ENCODE assay signal across 15 cellular contexts in genomic region chr4:8762951-8763735, GRCh38.
"Had no signal": no experiment of that assay in that cellular context is flagged by ENCODE, and none has a peak within 500 bp of the region (broad histone marks: within the 10 kb centered on the region; RNA-seq: fewer than 3 reads in every experiment).

No MANE protein-coding gene starts in this region.

- H3K27me3 ChIP-seq: brain microvascular endothelial cell had no signal

- H3K9me3 Mint-ChIP-seq: activated naive CD4-positive, alpha-beta T cell treated with anti-CD3 and anti-CD28 coated beads, Interleukin-2, amount 50 U/mL, for 24 hours; type B pancreatic cell had no signal

- H3K4me1 Mint-ChIP-seq: activated naive CD4-positive, alpha-beta T cell treated with anti-CD3 and anti-CD28 coated beads, Interleukin-2, amount 50 U/mL, for 24 hours had no signal

- ATAC-seq: esophagus mucosa, left lobe of liver, sciatic nerve had no signal

- H3K36me3 Mint-ChIP-seq: activated naive CD4-positive, alpha-beta T cell treated with anti-CD3 and anti-CD28 coated beads, Interleukin-2, amount 50 U/mL, for 24 hours; type B pancreatic cell had no signal

- FAIRE-seq: endometrium had no signal

- DNase-seq: activated CD4-positive, alpha-beta T cell treated with anti-CD3 and anti-CD28 coated beads, Interleukin-2, amount 50 U/mL, for 48 hours; activated CD4-positive, CD25-positive, alpha-beta regulatory T cell treated with anti-CD3 and anti-CD28 coated beads, Interleukin-2, amount 50 U/mL, for 72 hours; amygdala; brain microvascular endothelial cell; stimulated activated CD4-positive, alpha-beta T cell treated with anti-CD3 and anti-CD28 coated beads, Interleukin-12 subunit alpha, Interleukin-12 subunit beta, amount 100 ng/mL, for 4 hours; stimulated activated naive CD4-positive, alpha-beta T cell; substantia nigra had no signal

- H3K4me3 Mint-ChIP-seq: activated naive CD4-positive, alpha-beta T cell treated with anti-CD3 and anti-CD28 coated beads, Interleukin-2, amount 50 U/mL, for 24 hours; type B pancreatic cell had no signal

- H3K27me3 Mint-ChIP-seq: activated naive CD4-positive, alpha-beta T cell treated with anti-CD3 and anti-CD28 coated beads, Interleukin-2, amount 50 U/mL, for 24 hours had no signal

- H3K4me3 ChIP-seq: dorsolateral prefrontal cortex had no signal

- H3K27ac Mint-ChIP-seq: activated naive CD4-positive, alpha-beta T cell treated with anti-CD3 and anti-CD28 coated beads, Interleukin-2, amount 50 U/mL, for 24 hours; progenitor cell of endocrine pancreas; type B pancreatic cell had no signal

- H3K27ac ChIP-seq: brain microvascular endothelial cell, dorsolateral prefrontal cortex had no signal

- H3K36me3 ChIP-seq: brain microvascular endothelial cell had no signal
